Comparison of ENCODE assay signal across 8 cellular contexts in genomic region chr17:38735161-38735997, GRCh38. TPM values are rescaled to one million over a fixed set of nuclear protein-coding genes. Genes with fewer than 3 reads are reported as not detected.
DNase-seq lines count a peak whose midpoint lies in the region; ATAC-seq and TF ChIP-seq lines count a peak whose summit lies in the region.

No MANE protein-coding gene starts in this region.

- peaks cover 1% of the 10 kb centered on the region for H3K36me3 Mint-ChIP-seq in activated naive CD4-positive, alpha-beta T cell treated with anti-CD3 and anti-CD28 coated beads, Interleukin-2, amount 50 U/mL, for 24 hours

- no peaks in the 10 kb centered on the region for H3K27me3 Mint-ChIP-seq in activated naive CD4-positive, alpha-beta T cell treated with anti-CD3 and anti-CD28 coated beads, Interleukin-2, amount 50 U/mL, for 24 hours

- peaks cover 47% of the 10 kb centered on the region for H3K4me1 Mint-ChIP-seq in activated naive CD4-positive, alpha-beta T cell treated with anti-CD3 and anti-CD28 coated beads, Interleukin-2, amount 50 U/mL, for 24 hours

- no peak overlapping the region for H3K9ac ChIP-seq in smooth muscle cell (ENCODE audit: low read depth)

- H4K20me1 ChIP-seq in smooth muscle cell (ENCODE audit: low read depth), result peaks cover 44% of the 10 kb centered on the region

- H3K36me3 ChIP-seq in RWPE2 (ENCODE audit: low read depth) (peaks cover 81% of the 10 kb centered on the region), smooth muscle cell (ENCODE audit: low read depth) (no peaks in the 10 kb centered on the region)

- TF ChIP-seq CTCF in GM13977 (IDR thresholded peaks at IDR 0.05; ENCODE audit: extremely low read depth, insufficient read depth, missing control alignments) (peak; percentile 97), RWPE2 (IDR thresholded peaks at IDR 0.05; ENCODE audit: poor library complexity, severe bottlenecking) (peak; percentile 88), smooth muscle cell (IDR thresholded peaks at IDR 0.05; ENCODE audit: borderline replicate concordance, insufficient read depth, poor library complexity, severe bottlenecking) (peak; percentile 96)

- H3K79me2 ChIP-seq in smooth muscle cell (ENCODE audit: low read depth), result no peaks in the 10 kb centered on the region

- H3K27ac ChIP-seq in RWPE2 (ENCODE audit: poor library complexity, severe bottlenecking), result no peak overlapping the region
- H3K27ac ChIP-seq in smooth muscle cell (ENCODE audit: low read depth), result no peak overlapping the region

- WGBS in smooth muscle cell (ENCODE audit: low lambda C conversion rate), result 60% methylated on average over 16 of the region's 23 CpGs

- in situ Hi-C loops in ACHN (cut with HindIII; ENCODE audit: low pct_ligation_motif_present, low pct_unique_long_range_greater_than_20kb, low sequenced_read_pairs), result no loop called here
- in situ Hi-C loops in GM13977 (cut with MboI; ENCODE audit: low pct_unique_long_range_greater_than_20kb, low sequenced_read_pairs, unreplicated experiment), result loop anchor here (5.0 kb wide), 1 partner anchor 58 kb away; no protein-coding TSS in a partner anchor

- ATAC-seq in RWPE2 (ENCODE audit: low read depth), result peak; percentile 7; the same call in 1 of the 3 replicates

- intact Hi-C loops in cardiac septum (cut with DNase I), result loop anchor here (1.0 to 10.0 kb wide), 2 partner anchors 58 to 419 kb away; partner anchors contain the start of gene PLXDC1

- H3K27ac Mint-ChIP-seq in activated naive CD4-positive, alpha-beta T cell treated with anti-CD3 and anti-CD28 coated beads, Interleukin-2, amount 50 U/mL, for 24 hours, result peak overlapping the region; percentile 30

- DNase-seq in ACHN (peak; percentile 42), GM13977 (ENCODE audit: low spot score) (peak; percentile 86), RWPE2 (ENCODE audit: low spot score) (no peak), cardiac septum (ENCODE audit: low spot score) (peak; percentile 86), smooth muscle cell (lab: John Stamatoyannopoulos, UW; ENCODE audit: unreplicated experiment) (peak; percentile 27), NCI-H187 (lab: John Stamatoyannopoulos, UW) (no peak), SW 1271 (lab: John Stamatoyannopoulos, UW) (no peak)

- H3F3A ChIP-seq in smooth muscle cell (ENCODE audit: low read depth), result peaks cover 11% of the 10 kb centered on the region

- H3K9me3 ChIP-seq in RWPE2 (ENCODE audit: severe bottlenecking) (no peaks in the 10 kb centered on the region), smooth muscle cell (replicated peaks; ENCODE audit: low read depth) (no peaks in the 10 kb centered on the region)

- no peak overlapping the region for H3K4me3 Mint-ChIP-seq in activated naive CD4-positive, alpha-beta T cell treated with anti-CD3 and anti-CD28 coated beads, Interleukin-2, amount 50 U/mL, for 24 hours

- H3K27me3 ChIP-seq in RWPE2 (ENCODE audit: insufficient read depth, poor library complexity, severe bottlenecking) (no peaks in the 10 kb centered on the region), smooth muscle cell (ENCODE audit: low read depth) (no peaks in the 10 kb centered on the region)

- no peaks in the 10 kb centered on the region for H3K9me3 Mint-ChIP-seq in activated naive CD4-positive, alpha-beta T cell treated with anti-CD3 and anti-CD28 coated beads, Interleukin-2, amount 50 U/mL, for 24 hours

- no peak overlapping the region for H2AFZ ChIP-seq in smooth muscle cell (ENCODE audit: low read depth)

- H3K4me1 ChIP-seq in RWPE2 (ENCODE audit: insufficient read depth, poor library complexity, severe bottlenecking) (no peaks in the 10 kb centered on the region), smooth muscle cell (ENCODE audit: low read depth) (peaks cover 5% of the 10 kb centered on the region)

- H3K4me2 ChIP-seq in smooth muscle cell, result no peak overlapping the region

- no peak overlapping the region for H3K4me3 ChIP-seq in RWPE2 (ENCODE audit: severe bottlenecking)
- no peak overlapping the region for H3K4me3 ChIP-seq in smooth muscle cell

RNA-seq across cellular contexts. Expression of gene CISD3, which starts 5.2 kb away (rescaled TPM):
- total RNA-seq in cardiac septum (67.1 TPM), smooth muscle cell (0.54 and 1.3 TPM in 2 replicates)
- 15.1 and 18.1 TPM in 2 replicates for polyA plus RNA-seq in smooth muscle cell

RNA-seq across cellular contexts. Expression of gene PCGF2, which starts 12.8 kb away (rescaled TPM):
- 29.3 TPM for total RNA-seq in cardiac septum
- 4.7 and 11.6 TPM in 2 replicates for total RNA-seq in smooth muscle cell
- 6.1 and 11.2 TPM in 2 replicates for polyA plus RNA-seq in smooth muscle cell

RNA-seq across cellular contexts. Expression of gene PSMB3, which starts 17.2 kb away (rescaled TPM):
- total RNA-seq in cardiac septum (141 TPM), smooth muscle cell (265 and 312 TPM in 2 replicates)
- polyA plus RNA-seq in smooth muscle cell, result 346 and 358 TPM in 2 replicates

RNA-seq across cellular contexts. Expression of gene MLLT6, which starts 30.3 kb away (rescaled TPM):
- total RNA-seq in cardiac septum (92.2 TPM), smooth muscle cell (11.2 and 12.4 TPM in 2 replicates)
- 4.6 and 8.1 TPM in 2 replicates for polyA plus RNA-seq in smooth muscle cell

Comparison
In these comparisons a context has a peak if more than half of its experiments do, and no peak if none do; other contexts are left out.
1. DNase-seq: peak in ACHN (single experiment), GM13977 (single experiment), cardiac septum (single experiment) and smooth muscle cell (single experiment); none in RWPE2 (single experiment), NCI-H187 (0 of 2) and SW 1271 (0 of 2).
2. RNA of gene CISD3, which starts 5.2 kb away (total RNA-seq): 67.1 TPM in cardiac septum (single experiment); 0.54 to 1.3 TPM in smooth muscle cell; every median in the first group is over 10 times any median in the second.
3. Peak in every context shown above with its lines, with median percentiles within 50 percentile points of each other: CTCF ChIP-seq.